Comparison of ENCODE assay signal across 8 cellular contexts in genomic region chr7:30159698-30160143, GRCh38. TPM values are rescaled to one million over a fixed set of nuclear protein-coding genes. Genes with fewer than 3 reads are reported as not detected.
A peak's percentile ranks its signal among the peaks of the same experiment; 100 is the strongest.
DNase-seq lines count a peak whose midpoint lies in the region; ATAC-seq and TF ChIP-seq lines count a peak whose summit lies in the region.

No MANE protein-coding gene starts in this region.

- ATAC-seq in HG02840 (IDR thresholded peaks at IDR 0.05; ENCODE audit: low FRiP score, unreplicated experiment) (no peak), GM19328 (IDR thresholded peaks at IDR 0.05; ENCODE audit: unreplicated experiment) (no peak), HG02642 (IDR thresholded peaks at IDR 0.05; ENCODE audit: poor library complexity, unreplicated experiment) (no peak)

- no peaks in the 10 kb centered on the region for H3K4me1 ChIP-seq in A673 (ENCODE audit: insufficient read depth, low read length, poor library complexity, severe bottlenecking)

- DNase-seq in A673 (ENCODE audit: low spot score): no peak
- DNase-seq in EL: peak; percentile 37
- DNase-seq in NCI-H510A (lab: John Stamatoyannopoulos, UW): peak; percentile 37
- peak; percentile 37 for DNase-seq in astrocyte of the hippocampus (ENCODE audit: low read depth, low spot score)
- peak; percentile 64 for DNase-seq in medulla oblongata (ENCODE audit: extremely low spot score)

- CTCF ChIA-PET in A673 (lab: Charles Lee): no interaction called here

- H3K27me3 ChIP-seq in A673 (replicated peaks; ENCODE audit: insufficient read depth, low read depth, low read length, poor library complexity): no peaks in the 10 kb centered on the region

- H3K9me3 ChIP-seq in A673 (ENCODE audit: low read depth, low read length, poor library complexity, severe bottlenecking): no peaks in the 10 kb centered on the region

- no TSS peak for BruUV-seq in A673 (replicated peaks; lab: Mats Ljungman, UMichigan)

- no peak overlapping the region for H3K27ac ChIP-seq in A673 (ENCODE audit: low read depth, low read length, poor library complexity, severe bottlenecking)

- no peaks in the 10 kb centered on the region for H3K36me3 ChIP-seq in A673 (ENCODE audit: insufficient read depth, low read length, poor library complexity, severe bottlenecking)

- intact Hi-C loops in A673 (cut with micrococcal nuclease; ENCODE audit: unreplicated experiment): loop anchor here (5.0 kb wide), 1 partner anchor 253 kb away; no protein-coding TSS in a partner anchor

- TF ChIP-seq CTCF in A673 (conservative IDR thresholded peaks at IDR 0.05; ENCODE audit: low read depth, low read length): peak; percentile 30

- POLR2A ChIA-PET in A673 (lab: Charles Lee; ENCODE audit: low non-redundant PET): no interaction called here

- no peak overlapping the region for H3K4me3 ChIP-seq in A673 (ENCODE audit: low read depth, low read length, poor library complexity, severe bottlenecking)

RNA-seq across cellular contexts. Expression of gene MTURN, which starts 24.9 kb away (rescaled TPM):
- total RNA-seq in A673 (2021): 2.6 and 3.0 TPM in 2 replicates
